In the genomic region with DNA sequence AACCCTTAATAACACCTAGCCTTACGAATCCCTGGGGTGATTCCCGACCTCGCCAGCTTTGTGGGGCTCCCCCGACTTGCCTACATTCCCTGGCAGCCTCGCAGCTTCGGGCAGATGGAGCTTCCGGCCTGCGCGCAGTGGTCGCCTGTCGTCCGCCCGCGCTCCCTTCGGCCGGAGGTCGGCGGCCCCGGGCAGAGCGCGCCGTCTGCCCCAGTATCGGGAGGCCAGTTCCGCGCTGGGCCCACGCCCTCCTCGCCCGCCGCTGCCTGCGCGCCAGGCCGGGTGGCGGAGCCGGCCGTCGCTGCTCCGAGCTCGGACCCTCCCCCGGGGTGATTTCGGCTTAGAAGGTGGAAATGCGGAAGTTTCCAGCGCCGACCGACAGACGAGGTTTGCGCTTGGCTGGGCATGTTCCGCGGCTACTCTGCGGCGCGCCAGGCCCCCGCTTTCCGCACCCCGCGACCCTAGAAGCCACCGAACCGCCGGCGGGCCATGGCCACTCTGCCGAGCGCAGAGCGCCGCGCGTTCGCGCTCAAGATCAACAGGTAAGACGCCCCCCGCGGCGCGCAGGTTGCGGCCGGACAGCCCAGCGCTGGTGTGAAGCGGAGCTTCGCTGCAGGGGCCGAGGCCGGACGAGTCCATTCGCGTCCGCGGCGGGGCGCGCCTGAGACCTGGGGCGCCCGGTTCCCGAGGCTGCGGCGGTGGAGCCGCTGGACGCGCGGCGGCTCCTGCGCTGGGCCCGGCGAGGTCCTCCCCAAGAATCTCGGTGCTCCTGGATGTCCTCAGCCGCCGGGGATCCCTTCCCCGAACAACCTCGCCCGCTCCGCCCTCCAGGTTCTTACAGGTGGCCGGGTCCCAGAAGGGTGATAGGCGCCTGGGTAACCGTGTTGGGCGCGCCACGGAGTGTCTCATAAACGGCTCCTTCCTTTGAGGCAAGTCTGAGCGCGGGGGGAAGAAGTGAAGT, we compare ENCODE assay signal across 8 cellular contexts. TPM values are rescaled to one million over a fixed set of nuclear protein-coding genes. Genes with fewer than 3 reads are reported as not detected.
DNase-seq lines count a peak whose midpoint lies in the region; ATAC-seq, FAIRE-seq and TF ChIP-seq lines count a peak whose summit lies in the region.

A gene (plus strand): TSS at position 378 of the 961 bp plus-strand sequence. CDS start 112 bp downstream, at position 490.

- peak; percentile 83 for ATAC-seq in GM19467 (IDR thresholded peaks at IDR 0.05; ENCODE audit: unreplicated experiment)
- ATAC-seq in body of pancreas = peak; percentile 91

- intact Hi-C loops in T-helper 2 cell treated with Interferon-gamma antibody and Interleukin-4, amounts not matched to agents 100 ng/mL and 5 ng/mL, for 36 hours (cut with micrococcal nuclease) = loop anchor here (1.0 to 5.0 kb wide), 3 partner anchors 38 to 68 kb away; no protein-coding TSS in a partner anchor
- intact Hi-C loops in body of pancreas (cut with DNase I) = no loop called here
- intact Hi-C loops in kidney (cut with DNase I) = no loop called here

- H3K9ac ChIP-seq in kidney (ENCODE audit: low read length in 2 of 2) = peak within 1 kb of the TSS; percentile 65 to 75

- DNase-seq in Caki2 (ENCODE audit: low read depth) = peak; percentile 59
- DNase-seq in HTR-8/SVneo (ENCODE audit: insufficient read length, low spot score) = peak; percentile 9
- peak; percentile 78 to 82 (median 81) for DNase-seq in body of pancreas
- DNase-seq in kidney = peak; percentile 84
- peak; percentile 44 to 57 for DNase-seq in stimulated activated CD4-positive, alpha-beta T cell treated with anti-CD3 and anti-CD28 coated beads, Interleukin-2, amount 100 ng/mL, for 48 hours
- DNase-seq in middle frontal gyrus (ENCODE audit: extremely low spot score, low spot score) = no peak

- in situ Hi-C loops in Caki2 (cut with HindIII; ENCODE audit: low pct_unique_long_range_greater_than_20kb, low sequenced_read_pairs) = no loop called here

- peak within 1 kb of the TSS; percentile 51 to 83 for H3K4me3 ChIP-seq in body of pancreas
- H3K4me3 ChIP-seq in kidney (ENCODE audit: low read length in 2 of 2) = peak within 1 kb of the TSS; percentile 58 to 68

- FAIRE-seq in HTR-8/SVneo (lab: Jason Lieb, UNC) (no peak), kidney (lab: Jason Lieb, UNC) (no peak)

- H3K36me3 ChIP-seq in body of pancreas (replicated peaks in 1 of 2; ENCODE audit: insufficient read depth in 1 of 2, low read depth in 2 of 2) = no peaks in the 10 kb centered on the region
- no peaks in the 10 kb centered on the region for H3K36me3 ChIP-seq in kidney (ENCODE audit: control insufficient read depth in 1 of 2, insufficient read depth in 2 of 2, low read length in 2 of 2)

- peaks cover 40% of the 10 kb centered on the region for H3K4me1 ChIP-seq in body of pancreas
- H3K4me1 ChIP-seq in kidney (ENCODE audit: control insufficient read depth in 1 of 2, insufficient read depth in 1 of 2, low read depth in 1 of 2, low read length in 2 of 2) = peaks cover 0 to 13% of the 10 kb centered on the region in 2 donors

- WGBS in body of pancreas, 2 donors = 1% methylated on average over 10 to 86 of the region's 116 CpGs

- TF ChIP-seq POLR2A in body of pancreas (IDR thresholded peaks at IDR 0.05) = peak; percentile 84 to 89 (median 86)

- H3K9me3 ChIP-seq in body of pancreas = no peaks in the 10 kb centered on the region
- no peaks in the 10 kb centered on the region for H3K9me3 ChIP-seq in kidney (ENCODE audit: control insufficient read depth in 1 of 2, low read length in 2 of 2)

- peak within 1 kb of the TSS; percentile 81 to 95 (median 82) for H3K27ac ChIP-seq in body of pancreas
- peak within 1 kb of the TSS; percentile 90 to 92 for H3K27ac ChIP-seq in kidney (ENCODE audit: low read depth in 2 of 2, low read length in 2 of 2)

- TF ChIP-seq CTCF in body of pancreas (IDR thresholded peaks at IDR 0.05) (peak; percentile 31 to 65 (median 45)), kidney (IDR thresholded peaks at IDR 0.05; ENCODE audit: borderline replicate concordance, extremely low read depth, insufficient read depth) (peak; percentile 33)

- H3K27me3 ChIP-seq in body of pancreas = no peaks in the 10 kb centered on the region

RNA-seq across cellular contexts. Expression of the gene that starts here (rescaled TPM):
- 5.6 and 5.9 TPM in 2 replicates for total RNA-seq in Caki2 (2014; rRNA removed; shearing (Covaris generic); ENCODE audit: low replicate concordance)
- 274 and 280 TPM in 2 replicates for total RNA-seq in T-helper 2 cell treated with Interferon-gamma antibody and Interleukin-4, amounts not matched to agents 100 ng/mL and 5 ng/mL, for 36 hours
- total RNA-seq in body of pancreas = 10 to 100 TPM in 1 of 2 donors, 1 to 10 TPM in 1; 5.9 to 10.9 TPM
- 46.5 TPM for total RNA-seq in kidney
- 5.0 TPM for polyA plus RNA-seq in kidney (ENCODE audit: insufficient read depth, low read depth, low replicate concordance)
